Comparison of ENCODE assay signal across 21 cellular contexts in the genomic region with DNA sequence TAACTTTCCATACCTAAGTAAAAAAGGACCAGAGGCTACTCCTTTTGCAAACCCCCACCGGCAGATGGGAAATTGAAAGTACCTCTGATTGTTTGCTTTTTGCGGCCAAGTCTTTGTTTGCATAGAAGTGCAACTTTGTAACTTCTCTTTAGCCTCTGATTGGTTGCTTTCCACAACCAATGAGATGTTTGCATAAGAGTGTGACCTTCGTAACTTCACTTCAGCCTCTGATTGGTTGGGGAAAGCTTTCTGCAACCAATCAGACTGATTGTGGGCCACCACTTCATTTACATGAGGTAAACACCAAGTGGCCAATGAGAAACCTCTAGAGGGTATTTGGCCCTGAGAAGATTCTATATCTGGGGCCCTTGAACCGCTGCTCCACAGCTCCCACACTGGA. TPM values are rescaled to one million over a fixed set of nuclear protein-coding genes. Genes with fewer than 3 reads are reported as not detected.
"Had no signal": no experiment of that assay in that cellular context is flagged by ENCODE, and none has a peak within 500 bp of the region (broad histone marks: within the 10 kb centered on the region; RNA-seq: fewer than 3 reads in every experiment).

No MANE protein-coding gene starts in this region.

- ATAC-seq: esophagus mucosa; left lung; naive thymus-derived CD8-positive, alpha-beta T cell had no signal

- H3K36me3 ChIP-seq: left lung, right atrium auricular region, tibial nerve, vagina had no signal

- H3K4me1 ChIP-seq: left lung, right atrium auricular region, tibial nerve, vagina had no signal

- H3K79me2 ChIP-seq: hepatocyte had no signal

- H2AFZ ChIP-seq: hepatocyte had no signal

- H3K4me2 ChIP-seq: hepatocyte had no signal

- H3K9me3 ChIP-seq: left lung, right atrium auricular region, tibial nerve, vagina had no signal

- FAIRE-seq: keratinocyte had no signal

- H3K27ac ChIP-seq: coronary artery, hepatocyte, left lung, right atrium auricular region, skin epidermis, tibial nerve, vagina had no signal

- DNase-seq: activated CD4-positive, alpha-beta T cell treated with anti-CD3 and anti-CD28 coated beads, Interleukin-2, amount 50 U/mL, for 4 hours; activated CD4-positive, CD25-positive, alpha-beta regulatory T cell treated with anti-CD3 and anti-CD28 coated beads, Interleukin-2, amount 50 U/mL, for 72 hours; activated naive CD4-positive, alpha-beta T cell; activated naive CD8-positive, alpha-beta T cell treated with anti-CD3 and anti-CD28 coated beads, Interleukin-2, amount 10 ng/mL, durations not matched to agents 7 days and 5 days; activated T-cell treated with anti-CD3 and anti-CD28 coated beads for 4 hours; left lung; mesenchymal stem cell; naive thymus-derived CD8-positive, alpha-beta T cell; stimulated activated CD4-positive, alpha-beta T cell treated with anti-CD3 and anti-CD28 coated beads, Interleukin-4, amount 100 ng/mL, for 24 hours; stimulated activated naive CD4-positive, alpha-beta T cell treated with Interleukin-2 at 50 U/mL for 16 hours; substantia nigra had no signal

- H3K27me3 ChIP-seq: hepatocyte, left lung, right atrium auricular region, tibial nerve, vagina had no signal

- H3K4me3 ChIP-seq: coronary artery, hepatocyte, left lung, right atrium auricular region, skin epidermis, tibial nerve, vagina had no signal

RNA-seq across cellular contexts. Expression of gene KIAA1210, which starts 59.7 kb away (rescaled TPM):
- total RNA-seq: activated naive CD8-positive, alpha-beta T cell treated with anti-CD3 and anti-CD28 coated beads, Interleukin-2, amount 10 ng/mL, durations not matched to agents 7 days and 5 days; esophagus mucosa; mucosa of gallbladder; naive thymus-derived CD8-positive, alpha-beta T cell; posterior vena cava; tibial nerve; vagina had no signal
- polyA plus RNA-seq: hepatocyte; keratinocyte; naive thymus-derived CD8-positive, alpha-beta T cell had no signal
